22 cellular contexts compared by ENCODE assay signal in the genomic region with DNA sequence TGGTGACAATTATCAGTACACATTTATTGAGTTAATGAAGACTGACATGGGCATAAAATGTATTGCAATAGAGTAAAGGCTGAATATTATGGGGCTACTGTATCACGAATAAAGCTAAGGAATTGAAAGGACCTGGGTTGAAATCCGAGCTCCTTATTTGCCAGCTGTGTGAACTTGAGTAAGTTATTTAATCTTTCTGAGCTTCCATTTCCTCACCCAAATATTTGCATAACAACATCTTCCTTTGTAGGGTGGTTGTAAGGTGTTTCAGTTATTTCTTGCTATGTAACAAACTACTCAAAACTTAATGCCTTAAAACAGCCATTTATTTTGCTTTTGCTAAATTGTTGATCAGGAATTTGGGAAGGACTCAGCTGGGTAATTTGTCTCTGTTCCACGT.
"Had no signal": no experiment of that assay in that cellular context is flagged by ENCODE, and none has a peak within 500 bp of the region (broad histone marks: within the 10 kb centered on the region; RNA-seq: fewer than 3 reads in every experiment).

No MANE protein-coding gene starts in this region.

- H3K27me3 ChIP-seq: esophagus muscularis mucosa, gastroesophageal sphincter, stomach had no signal

- H3K4me1 ChIP-seq: esophagus muscularis mucosa, gastroesophageal sphincter, left ventricle myocardium inferior, lower lobe of right lung had no signal

- H3K4me1 Mint-ChIP-seq: immature natural killer cell, naive B cell had no signal

- H3K27me3 Mint-ChIP-seq: dendritic cell treated with granulocyte-macrophage colony-stimulating factor and Interleukin-4, amounts not matched to agents 40 ng/mL and 50 ng/mL, for 4 days had no signal

- H3K36me3 ChIP-seq: esophagus muscularis mucosa, gastroesophageal sphincter, left ventricle myocardium inferior, lower lobe of right lung, stomach, thoracic aorta had no signal

- DNase-seq: effector memory CD8-positive, alpha-beta T cell; glutamatergic neuron; immature natural killer cell; kidney; left cardiac atrium; left ventricle myocardium inferior; lower lobe of right lung; midbrain; naive B cell; posterior cingulate gyrus; stimulated activated naive CD4-positive, alpha-beta T cell; stomach; substantia nigra; trophoblast cell had no signal

- H3K4me3 Mint-ChIP-seq: dendritic cell treated with granulocyte-macrophage colony-stimulating factor and Interleukin-4, amounts not matched to agents 40 ng/mL and 50 ng/mL, for 4 days; effector memory CD8-positive, alpha-beta T cell; immature natural killer cell; memory B cell; naive B cell; nephron had no signal

- H3K36me3 Mint-ChIP-seq: immature natural killer cell, memory B cell, naive B cell had no signal

- H3K9me3 Mint-ChIP-seq: dendritic cell treated with granulocyte-macrophage colony-stimulating factor and Interleukin-4, amounts not matched to agents 40 ng/mL and 50 ng/mL, for 4 days; effector memory CD8-positive, alpha-beta T cell; immature natural killer cell; memory B cell; naive B cell; nephron had no signal

- H3K4me3 ChIP-seq: esophagus muscularis mucosa, gastroesophageal sphincter, left ventricle myocardium inferior, lower lobe of right lung, stomach, thoracic aorta had no signal

- H3K9me3 ChIP-seq: esophagus muscularis mucosa, gastroesophageal sphincter, left ventricle myocardium inferior, lower lobe of right lung, stomach, thoracic aorta had no signal

- H3K27ac Mint-ChIP-seq: dendritic cell treated with granulocyte-macrophage colony-stimulating factor and Interleukin-4, amounts not matched to agents 40 ng/mL and 50 ng/mL, for 4 days; effector memory CD8-positive, alpha-beta T cell; immature natural killer cell; memory B cell; naive B cell had no signal

- ATAC-seq: effector memory CD8-positive, alpha-beta T cell; gastroesophageal sphincter; left cardiac atrium; lower lobe of right lung; sciatic nerve had no signal

- H3K27ac ChIP-seq: epithelial cell of prostate, esophagus muscularis mucosa, gastroesophageal sphincter, left ventricle myocardium inferior, lower lobe of right lung, stomach, thoracic aorta had no signal
